ENCODE assay signal across 8 cellular contexts in the genomic region with DNA sequence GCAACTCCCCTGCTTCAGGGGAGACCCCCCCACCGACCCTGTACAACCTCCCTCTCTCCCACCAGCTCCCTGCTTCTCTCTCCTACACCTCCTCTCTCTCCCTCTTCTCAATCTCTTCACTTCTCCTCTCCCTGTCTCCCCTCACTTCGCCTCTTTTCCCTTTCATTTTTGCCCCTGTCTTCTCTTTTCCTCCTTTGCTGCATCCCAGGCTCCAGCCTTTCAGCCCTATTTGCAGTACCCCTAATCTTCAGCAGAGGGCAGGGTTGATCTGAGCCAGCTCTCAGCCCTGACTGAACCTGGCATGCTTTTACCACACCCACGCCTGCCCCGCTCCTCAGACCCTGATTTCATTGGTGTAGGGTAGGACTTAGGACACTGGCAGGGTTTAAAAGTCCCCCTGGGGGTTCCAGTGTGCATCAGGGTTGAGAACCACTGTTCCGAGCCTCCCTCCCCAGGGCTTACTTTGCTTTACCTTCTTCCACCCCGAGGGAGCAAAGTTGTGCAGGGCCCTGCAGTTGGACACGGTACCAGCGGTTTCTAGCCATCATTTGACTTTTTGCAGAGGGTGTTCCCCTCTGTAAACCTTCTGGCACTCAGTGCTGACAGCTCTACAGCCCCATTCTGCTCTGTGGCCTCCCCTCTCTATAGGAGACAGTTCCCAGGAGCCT.
DNase-seq lines count a peak whose midpoint lies in the region; ATAC-seq and TF ChIP-seq lines count a peak whose summit lies in the region.

No MANE protein-coding gene starts in this region.

- H3K27ac ChIP-seq in A673 (ENCODE audit: low read depth, low read length, poor library complexity, severe bottlenecking) (no peak overlapping the region), dorsolateral prefrontal cortex (peak overlapping the region in 17 of 59 donors; percentile 1 to 62 (median 24))

- no peaks in the 10 kb centered on the region for H3K9me3 ChIP-seq in A673 (ENCODE audit: low read depth, low read length, poor library complexity, severe bottlenecking)

- intact Hi-C loops in A673 (cut with micrococcal nuclease; ENCODE audit: unreplicated experiment): no loop called here
- intact Hi-C loops in dorsolateral prefrontal cortex (cut with DNase I): no loop called here

- TF ChIP-seq CTCF in A673 (conservative IDR thresholded peaks at IDR 0.05; ENCODE audit: low read depth, low read length): peak; percentile 86
- TF ChIP-seq CTCF in GM12865 (IDR thresholded peaks at IDR 0.05; ENCODE audit: insufficient read depth, low read depth, low read length, missing control alignments): peak; percentile 75
- TF ChIP-seq CTCF in dorsolateral prefrontal cortex (IDR thresholded peaks at IDR 0.05 in 54 of 56, conservative IDR thresholded peaks at IDR 0.05 in 2 of 56; ENCODE audit: low read depth in 1 of 56, partially characterized antibody in 56 of 56): peak; percentile 48 to 88 (median 78)

- no peaks in the 10 kb centered on the region for H3K36me3 ChIP-seq in A673 (ENCODE audit: insufficient read depth, low read length, poor library complexity, severe bottlenecking)

- CTCF ChIA-PET in A673 (lab: Charles Lee): interaction anchor here (0.7 to 2.9 kb wide), 3 partner anchors 49 to 280 kb away, joined by 3 to 28 read pairs (median 4); no protein-coding TSS in a partner anchor

- H3K4me1 ChIP-seq in A673 (ENCODE audit: insufficient read depth, low read length, poor library complexity, severe bottlenecking): no peaks in the 10 kb centered on the region

- no peak overlapping the region for H3K4me3 ChIP-seq in A673 (ENCODE audit: low read depth, low read length, poor library complexity, severe bottlenecking)
- no peak overlapping the region for H3K4me3 ChIP-seq in GM12865 (ENCODE audit: low read depth, low read length)
- no peak overlapping the region for H3K4me3 ChIP-seq in dorsolateral prefrontal cortex

- POLR2A ChIA-PET in A673 (lab: Charles Lee; ENCODE audit: low non-redundant PET): no interaction called here

- no peak for ATAC-seq in GM21526 (IDR thresholded peaks at IDR 0.05; ENCODE audit: low FRiP score, unreplicated experiment)

- H3K27me3 ChIP-seq in A673 (replicated peaks; ENCODE audit: insufficient read depth, low read depth, low read length, poor library complexity): peaks cover 6% of the 10 kb centered on the region
- H3K27me3 ChIP-seq in dorsolateral prefrontal cortex: no peaks in the 10 kb centered on the region

- no TSS peak for BruUV-seq in A673 (replicated peaks; lab: Mats Ljungman, UMichigan)

- DNase-seq in A673 (ENCODE audit: low spot score) (peak; percentile 70), GM12865 (ENCODE audit: low read depth) (peak; percentile 46), NCI-H2107 (lab: John Stamatoyannopoulos, UW) (peak; percentile 23), dorsolateral prefrontal cortex (peak in 6 of 10 donors; percentile 45 to 64 (median 54)), medulla oblongata (ENCODE audit: extremely low spot score) (peak; percentile 69)
- peak; percentile 31 to 50 for DNase-seq in activated CD4-positive, alpha-beta T cell treated with anti-CD3 and anti-CD28 coated beads for 4 hours
- DNase-seq in stimulated activated CD8-positive, alpha-beta memory T cell treated with anti-CD3 and anti-CD28 coated beads, Interleukin-7, amount 100 ng/mL, for 24 hours (ENCODE audit: low read depth): peak; percentile 4

Comparison
In these comparisons a context has a peak if more than half of its experiments do, and no peak if none do; other contexts are left out.
1. DNase-seq: peak in every context shown above with its lines; median percentile 70 in A673; 69 in medulla oblongata; 54 in dorsolateral prefrontal cortex; 46 in GM12865; 40 in activated CD4-positive, alpha-beta T cell treated with anti-CD3 and anti-CD28 coated beads for 4 hours; 23 in NCI-H2107; 4 in stimulated activated CD8-positive, alpha-beta memory T cell treated with anti-CD3 and anti-CD28 coated beads, Interleukin-7, amount 100 ng/mL, for 24 hours.